Comparison of ENCODE assay signal across 10 cellular contexts in the genomic region with DNA sequence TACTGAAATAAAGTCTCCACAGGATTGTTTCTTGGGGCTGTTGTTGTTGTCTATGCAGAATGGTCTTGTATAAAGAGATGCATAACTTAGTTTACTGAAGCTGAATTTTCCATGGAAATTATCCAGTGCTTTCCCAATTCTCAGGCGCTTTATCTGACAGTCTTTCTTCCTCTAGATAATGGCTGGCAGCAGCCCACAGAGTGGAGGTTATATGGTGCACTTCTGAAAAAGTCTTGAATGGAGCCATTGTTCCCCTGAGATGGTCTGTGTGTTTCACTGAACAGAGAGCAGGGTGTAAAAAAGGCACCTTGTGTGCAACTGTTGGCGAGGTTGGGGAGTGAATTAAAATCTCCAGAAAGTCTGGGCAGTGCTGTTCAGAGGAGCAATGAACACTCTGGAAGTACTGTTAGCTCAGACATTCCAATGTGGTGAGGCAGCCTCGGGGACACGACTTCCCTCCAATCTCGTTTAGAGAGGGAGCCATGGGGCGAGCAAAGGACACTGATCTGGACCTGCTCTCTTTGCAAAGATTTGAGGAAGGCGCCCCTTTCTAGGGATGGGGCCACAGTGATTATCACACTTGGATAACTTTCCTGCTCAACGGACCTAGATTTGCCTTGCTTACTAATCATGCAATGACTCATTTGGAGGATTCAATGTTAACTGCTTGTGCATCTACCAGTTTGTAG. TPM values are rescaled to one million over a fixed set of nuclear protein-coding genes. Genes with fewer than 3 reads are reported as not detected.
DNase-seq lines count a peak whose midpoint lies in the region; ATAC-seq lines count a peak whose summit lies in the region.
"Had no signal": no experiment of that assay in that cellular context is flagged by ENCODE, and none has a peak within 500 bp of the region (broad histone marks: within the 10 kb centered on the region; RNA-seq: fewer than 3 reads in every experiment).

No MANE protein-coding gene starts in this region.

- ATAC-seq in left cardiac atrium = peak; percentile 49 to 86
- ATAC-seq in HG02884 (IDR thresholded peaks at IDR 0.05; ENCODE audit: unreplicated experiment) = no peak
- ATAC-seq in HG02885 (IDR thresholded peaks at IDR 0.05; ENCODE audit: poor library complexity, unreplicated experiment) = no peak
- no peak for ATAC-seq in HG03469 (IDR thresholded peaks at IDR 0.05; ENCODE audit: unreplicated experiment)

- H3K27ac ChIP-seq in rectal smooth muscle tissue (ENCODE audit: low read depth, low read length) = peak overlapping the region; percentile 9

- H3K9me3 ChIP-seq in adipocyte (ENCODE audit: control insufficient read depth, low read length) = no peaks in the 10 kb centered on the region

- H3K4me1 ChIP-seq in adipocyte (ENCODE audit: control insufficient read depth, insufficient read depth, low read length) = peaks cover 47% of the 10 kb centered on the region
- H3K4me1 ChIP-seq in rectal smooth muscle tissue (ENCODE audit: control insufficient read depth, insufficient read depth, low read length) = no peaks in the 10 kb centered on the region

- no peaks in the 10 kb centered on the region for H3K36me3 ChIP-seq in adipocyte (ENCODE audit: control insufficient read depth, insufficient read depth, low read length, severe bottlenecking)
- no peaks in the 10 kb centered on the region for H3K36me3 ChIP-seq in rectal smooth muscle tissue (ENCODE audit: control insufficient read depth, insufficient read depth, low read length)

- peak; percentile 85 for DNase-seq in GM03348 (ENCODE audit: low spot score)
- peak; percentile 89 for DNase-seq in adipocyte (ENCODE audit: low read depth)
- peak; percentile 77 for DNase-seq in left cardiac atrium
- no peak for DNase-seq in SIG-M5 treated with dmso at 0.1 percent for 504 hours (lab: John Stamatoyannopoulos, UW; ENCODE audit: unreplicated experiment)
- DNase-seq: activated CD4-positive, alpha-beta T cell treated with anti-CD3 and anti-CD28 coated beads, Interleukin-2, amount 50 U/mL, for 48 hours; stimulated activated CD8-positive, alpha-beta memory T cell treated with anti-CD3 and anti-CD28 coated beads, Interleukin-4, amount 100 ng/mL, for 48 hours had no signal

- intact Hi-C loops in left cardiac atrium (cut with DNase I) = no loop called here

- H3K27me3 ChIP-seq in adipocyte (replicated peaks; ENCODE audit: control insufficient read depth, insufficient read depth, low read length) = no peaks in the 10 kb centered on the region
- no peaks in the 10 kb centered on the region for H3K27me3 ChIP-seq in rectal smooth muscle tissue (ENCODE audit: control insufficient read depth, insufficient read depth, low read length)

- H3K9ac ChIP-seq in adipocyte (ENCODE audit: low read length) (no peak overlapping the region), rectal smooth muscle tissue (ENCODE audit: low read length) (no peak overlapping the region)

- H3K4me3 ChIP-seq in adipocyte (ENCODE audit: low read length) (peak overlapping the region; percentile 73), rectal smooth muscle tissue (ENCODE audit: low read length) (no peak overlapping the region)

RNA-seq across cellular contexts. Expression of a gene that starts 2.0 kb away (rescaled TPM):
- 10 to 100 TPM; 15.2 to 25.7 TPM for total RNA-seq in left cardiac atrium

Comparison
In these comparisons a context has a peak if more than half of its experiments do, and no peak if none do; other contexts are left out.
1. ATAC-seq: peak in left cardiac atrium (2 of 2); none in HG02884 (single experiment), HG02885 (single experiment) and HG03469 (single experiment).